ENCODE assay signal across 8 cellular contexts in genomic region chr10:50552771-50553535, GRCh38.
DNase-seq lines count a peak whose midpoint lies in the region; ATAC-seq lines count a peak whose summit lies in the region.

No MANE protein-coding gene starts in this region.

- ATAC-seq in memory B cell (ENCODE audit: low read depth) (peak; percentile 56), HG03045 (IDR thresholded peaks at IDR 0.05; ENCODE audit: unreplicated experiment) (no peak), HG03108 (IDR thresholded peaks at IDR 0.05; ENCODE audit: unreplicated experiment) (no peak)

- H3K27ac Mint-ChIP-seq in memory B cell, result peak overlapping the region; percentile 21

- H3K27ac ChIP-seq in angular gyrus (ENCODE audit: low read depth, low read length), result peak overlapping the region; percentile 16

- H3K4me3 Mint-ChIP-seq in memory B cell, result no peak overlapping the region

- DNase-seq in stimulated activated CD4-positive, alpha-beta T cell treated with anti-CD3 and anti-CD28 coated beads, Interleukin-1b, Interleukin-23, amount 100 ng/mL, for 48 hours, result peak; percentile 10
- no peak for DNase-seq in stimulated activated CD4-positive, alpha-beta T cell treated with anti-CD3 and anti-CD28 coated beads, Interleukin-4, amount 100 ng/mL, for 1 hour
- DNase-seq in HT1080 (ENCODE audit: low read depth) (peak; percentile 39), memory B cell (ENCODE audit: low spot score in 2 of 2) (no peak), foreskin melanocyte (no peak)

- no peaks in the 10 kb centered on the region for H3K27me3 Mint-ChIP-seq in memory B cell

- H3K36me3 Mint-ChIP-seq in memory B cell, result peaks cover 6% of the 10 kb centered on the region

- H3K4me1 Mint-ChIP-seq in memory B cell, result peaks cover 34% of the 10 kb centered on the region

- no peaks in the 10 kb centered on the region for H3K9me3 Mint-ChIP-seq in memory B cell

Comparison
In these comparisons a context has a peak if more than half of its experiments do, and no peak if none do; other contexts are left out.
1. DNase-seq: peak in stimulated activated CD4-positive, alpha-beta T cell treated with anti-CD3 and anti-CD28 coated beads, Interleukin-1b, Interleukin-23, amount 100 ng/mL, for 48 hours (single experiment) and HT1080 (single experiment); none in stimulated activated CD4-positive, alpha-beta T cell treated with anti-CD3 and anti-CD28 coated beads, Interleukin-4, amount 100 ng/mL, for 1 hour (single experiment), memory B cell (0 of 2) and foreskin melanocyte (single experiment).